ENCODE assay signal across 9 cellular contexts in the genomic region with DNA sequence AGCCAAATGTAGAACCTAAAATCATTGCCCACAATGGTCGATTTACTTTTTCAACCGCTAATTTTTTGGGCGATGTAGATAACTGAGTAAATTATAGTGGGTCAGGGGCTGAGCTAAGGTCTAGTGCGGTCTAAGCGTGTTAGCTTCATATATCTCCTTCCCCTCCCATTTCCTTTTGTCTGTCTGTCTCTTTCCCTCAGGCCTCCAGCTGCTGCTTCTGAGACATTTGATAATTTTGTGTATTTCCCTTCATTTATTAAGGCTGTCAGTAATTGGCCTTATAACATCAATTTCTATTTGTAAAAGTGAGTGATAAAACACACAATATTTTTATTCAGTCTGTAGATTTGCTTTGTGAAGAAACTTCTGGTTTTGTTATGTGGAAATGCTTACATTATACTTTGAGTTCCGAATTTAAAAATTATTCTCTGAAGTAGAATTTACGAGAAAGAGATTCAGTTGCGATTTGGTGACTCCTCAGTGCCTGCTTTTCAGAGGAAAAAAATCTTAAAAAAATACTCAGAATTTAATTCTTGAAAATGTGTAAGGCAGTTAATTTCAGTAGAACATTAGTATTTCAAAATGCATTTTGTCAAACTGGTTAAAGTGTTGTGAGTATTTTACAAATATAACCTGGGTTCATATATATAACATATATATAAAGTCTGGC. TPM values are rescaled to one million over a fixed set of nuclear protein-coding genes. Genes with fewer than 3 reads are reported as not detected.
DNase-seq lines count a peak whose midpoint lies in the region; ATAC-seq and TF ChIP-seq lines count a peak whose summit lies in the region.
"Had no signal": no experiment of that assay in that cellular context is flagged by ENCODE, and none has a peak within 500 bp of the region (broad histone marks: within the 10 kb centered on the region; RNA-seq: fewer than 3 reads in every experiment).

No MANE protein-coding gene starts in this region.

- no peaks in the 10 kb centered on the region for H3K36me3 ChIP-seq in MM.1S (replicated peaks; ENCODE audit: insufficient read depth, low read length)

- H2AFZ ChIP-seq in MM.1S (ENCODE audit: low read length), result no peak overlapping the region

- no peaks in the 10 kb centered on the region for H3K27me3 ChIP-seq in CD4-positive, alpha-beta T cell (ENCODE audit: control insufficient read depth, insufficient read depth, low read length)
- H3K27me3 ChIP-seq in MM.1S (replicated peaks; ENCODE audit: insufficient read depth, low read length), result peaks cover 4% of the 10 kb centered on the region; the same call in 1 of the 2 replicates

- no peak overlapping the region for H3K9ac ChIP-seq in MM.1S (ENCODE audit: low read length)

- peaks cover 19% of the 10 kb centered on the region for H3F3A ChIP-seq in MM.1S (ENCODE audit: insufficient read depth, low read length)

- peak overlapping the region; percentile 66 for H3K27ac Mint-ChIP-seq in CD4-positive, alpha-beta T cell
- H3K27ac Mint-ChIP-seq in brain (peak overlapping the region; percentile 78 to 95 (median 93)), natural killer cell (peak overlapping the region; percentile 73 to 83)

- H3K4me2 ChIP-seq in MM.1S (ENCODE audit: low read depth, low read length), result peak overlapping the region; percentile 87; the same call in 1 of the 2 replicates

- ATAC-seq in CD4-positive, alpha-beta T cell (ENCODE audit: poor library complexity), result no peak
- ATAC-seq in natural killer cell, result no peak

- no peak for DNase-seq in CD4-positive, alpha-beta T cell
- no peak for DNase-seq in MM.1S
- DNase-seq in natural killer cell, result no peak
- DNase-seq in amniotic stem cell (lab: John Stamatoyannopoulos, UW), result no peak
- DNase-seq in NCI-H128 (lab: John Stamatoyannopoulos, UW; ENCODE audit: unreplicated experiment), result no peak
- DNase-seq in ecto neural progenitor cell (ENCODE audit: low spot score), result no peak
- DNase-seq in HPDE6-E6E7 (ENCODE audit: extremely low spot score), result no peak

- no peak for TF ChIP-seq CTCF in CD4-positive, alpha-beta T cell (IDR thresholded peaks at IDR 0.05)
- no peak for TF ChIP-seq CTCF in MM.1S (IDR thresholded peaks at IDR 0.05; ENCODE audit: low read length)
- no peak for TF ChIP-seq CTCF in brain (conservative IDR thresholded peaks at IDR 0.05)
- TF ChIP-seq CTCF in natural killer cell (IDR thresholded peaks at IDR 0.05), result no peak

- intact Hi-C loops in CD4-positive, alpha-beta T cell (cut with DNase I, micrococcal nuclease), result loop anchor here (2.0 to 10.0 kb wide), 6 partner anchors 38 to 844 kb away; partner anchors contain the start of genes C6orf52 (in 2 of the 2), PAK1IP1 (in 2 of the 2), MAK (in 1 of the 2) and NEDD9 (in 1 of the 2)
- intact Hi-C loops in natural killer cell (cut with micrococcal nuclease), result no loop called here

- no peaks in the 10 kb centered on the region for H3K9me3 Mint-ChIP-seq in CD4-positive, alpha-beta T cell
- no peaks in the 10 kb centered on the region for H3K9me3 Mint-ChIP-seq in brain
- H3K9me3 Mint-ChIP-seq in natural killer cell, result no peaks in the 10 kb centered on the region

- CTCF ChIA-PET in CD4-positive, alpha-beta T cell (lab: Charles Lee), result interaction anchor here (0.6 kb wide), 1 partner anchor 381 kb away, joined by 3 read pairs; no protein-coding TSS in a partner anchor

- H3K27me3 Mint-ChIP-seq in CD4-positive, alpha-beta T cell, result peaks cover 6% of the 10 kb centered on the region
- H3K27me3 Mint-ChIP-seq in brain, result no peaks in the 10 kb centered on the region
- peaks cover 0 to 6% of the 10 kb centered on the region in 2 donors for H3K27me3 Mint-ChIP-seq in natural killer cell (ENCODE audit: low read depth in 2 of 2)

- no peaks in the 10 kb centered on the region for H3K9me2 ChIP-seq in MM.1S (replicated peaks; ENCODE audit: insufficient read depth, low read length)

- H3K79me2 ChIP-seq in MM.1S (ENCODE audit: low read length), result no peaks in the 10 kb centered on the region

- no peak overlapping the region for H3K27ac ChIP-seq in CD4-positive, alpha-beta T cell (ENCODE audit: low read depth, low read length)
- H3K27ac ChIP-seq in MM.1S (ENCODE audit: low read length), result no peak overlapping the region
- H3K27ac ChIP-seq: epithelial cell of prostate had no signal

- H3K4me1 Mint-ChIP-seq in CD4-positive, alpha-beta T cell (ENCODE audit: low read depth), result peaks cover 28% of the 10 kb centered on the region
- H3K4me1 Mint-ChIP-seq in brain, result peaks cover 61% of the 10 kb centered on the region
- H3K4me1 Mint-ChIP-seq in natural killer cell, result peaks cover 13% of the 10 kb centered on the region in 2 donors

- peak overlapping the region; percentile 87 for H3K4me3 Mint-ChIP-seq in CD4-positive, alpha-beta T cell
- peak overlapping the region; percentile 89 to 96 (median 93) for H3K4me3 Mint-ChIP-seq in brain
- H3K4me3 Mint-ChIP-seq in natural killer cell, result peak overlapping the region; percentile 86

- H3K4me3 ChIP-seq in MM.1S (ENCODE audit: low read length), result no peak overlapping the region

- H3K9me3 ChIP-seq in CD4-positive, alpha-beta T cell (ENCODE audit: control insufficient read depth, low read length), result no peaks in the 10 kb centered on the region
- H3K9me3 ChIP-seq in MM.1S (replicated peaks; ENCODE audit: insufficient read depth, low read length), result no peaks in the 10 kb centered on the region

- 0 out of 2 replicates have a peak, but pooled peaks cover 4% of the 10 kb centered on the region for H3K4me1 ChIP-seq in MM.1S (ENCODE audit: low read length)

- no peaks in the 10 kb centered on the region for H3K36me3 Mint-ChIP-seq in CD4-positive, alpha-beta T cell (ENCODE audit: low read depth)
- H3K36me3 Mint-ChIP-seq in brain (no peaks in the 10 kb centered on the region), natural killer cell (no peaks in the 10 kb centered on the region)

- 0 out of 2 replicates have a peak, but pooled peaks cover 3% of the 10 kb centered on the region for H4K20me1 ChIP-seq in MM.1S (ENCODE audit: insufficient read depth, low read length)

- POLR2A ChIA-PET in CD4-positive, alpha-beta T cell (lab: Charles Lee), result interaction anchor here (0.5 to 0.8 kb wide), 3 partner anchors 157 to 845 kb away, joined by 3 read pairs; partner anchors contain the start of genes C6orf52 and SMIM13

RNA-seq across cellular contexts. Expression of gene TMEM170B, which starts 1.4 kb away (rescaled TPM):
- total RNA-seq in CD4-positive, alpha-beta T cell, result 1 to 10 TPM; 1.9 to 2.1 TPM
- 2.7 TPM for polyA plus RNA-seq in brain (ENCODE audit: insufficient read depth, low read depth, low replicate concordance)
- total RNA-seq in natural killer cell, result 1 to 10 TPM; 1.8 to 3.6 (median 2.5) TPM
